Comparison of ENCODE assay signal across 19 cellular contexts in the genomic region with DNA sequence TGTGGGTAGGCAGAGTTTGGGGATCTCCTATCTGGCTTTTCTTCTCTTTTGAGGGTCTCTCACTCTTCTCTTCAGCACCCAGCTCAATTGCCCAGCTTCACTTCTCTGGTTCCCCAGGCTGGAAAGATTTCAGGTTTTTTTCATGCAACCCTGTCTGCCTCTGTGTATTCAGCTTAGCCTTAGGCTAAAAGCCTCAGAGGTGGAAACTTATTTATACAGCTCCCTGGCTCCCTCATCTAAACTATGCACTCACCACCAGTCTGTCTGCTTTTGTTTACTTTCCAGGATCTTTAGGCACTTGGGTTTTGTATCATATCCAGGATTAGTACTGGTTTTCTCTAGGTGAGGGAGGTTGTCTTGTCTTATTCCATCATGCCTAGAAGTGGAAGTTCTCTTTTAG.
"Had no signal": no experiment of that assay in that cellular context is flagged by ENCODE, and none has a peak within 500 bp of the region (broad histone marks: within the 10 kb centered on the region; RNA-seq: fewer than 3 reads in every experiment).

No MANE protein-coding gene starts in this region.

- H3K4me1 Mint-ChIP-seq: natural killer cell; neural crest cell; stimulated activated naive B cell treated with anti-CD40 and anti-IgM and Interleukin-4, amounts not matched to agents 10 μg/mL and 1 μg/mL and 100 μg/mL, for 72 hours; stimulated activated naive CD8-positive, alpha-beta T cell treated with anti-CD3 and anti-CD28 coated beads, Interleukin-15, amount 100 ng/mL, for 72 hours had no signal

- H3K27me3 Mint-ChIP-seq: dendritic cell treated with granulocyte-macrophage colony-stimulating factor and Interleukin-4, amounts not matched to agents 40 ng/mL and 50 ng/mL, for 4 days; effector memory CD8-positive, alpha-beta T cell; stimulated activated naive B cell treated with anti-CD40 and anti-IgM and Interleukin-4, amounts not matched to agents 10 μg/mL and 1 μg/mL and 100 μg/mL, for 72 hours; stimulated activated naive CD8-positive, alpha-beta T cell treated with anti-CD3 and anti-CD28 coated beads, Interleukin-15, amount 100 ng/mL, for 72 hours had no signal

- H3K27ac ChIP-seq: epithelial cell of prostate, esophagus muscularis mucosa, gastrocnemius medialis, heart right ventricle, testis, tibial nerve had no signal

- H3K36me3 ChIP-seq: esophagus muscularis mucosa, gastrocnemius medialis, heart right ventricle, tibial nerve had no signal

- H3K36me3 Mint-ChIP-seq: stimulated activated naive B cell treated with anti-CD40 and anti-IgM and Interleukin-4, amounts not matched to agents 10 μg/mL and 1 μg/mL and 100 μg/mL, for 72 hours had no signal

- DNase-seq: effector memory CD8-positive, alpha-beta T cell; gastrocnemius medialis; heart right ventricle; islet precursor cell; mammary epithelial cell; natural killer cell; posterior cingulate gyrus; stimulated activated CD4-positive, alpha-beta T cell treated with anti-CD3 and anti-CD28 coated beads, Interleukin-2, amount 100 ng/mL, for 24 hours; stimulated activated CD4-positive, alpha-beta T cell treated with anti-CD3 and anti-CD28 coated beads, Interleukin-4, amount 100 ng/mL, for 4 hours; stimulated activated naive B cell treated with anti-CD40 and anti-IgM and Interleukin-4, amounts not matched to agents 10 μg/mL and 1 μg/mL and 100 μg/mL, for 72 hours; stimulated activated naive CD8-positive, alpha-beta T cell treated with anti-CD3 and anti-CD28 coated beads, Interleukin-15, amount 100 ng/mL, for 72 hours; testis had no signal

- H3K4me3 ChIP-seq: esophagus muscularis mucosa, gastrocnemius medialis, heart right ventricle, testis, tibial nerve had no signal

- H3K27me3 ChIP-seq: esophagus muscularis mucosa, gastrocnemius medialis, heart right ventricle, testis, tibial nerve had no signal

- H3K4me3 Mint-ChIP-seq: dendritic cell treated with granulocyte-macrophage colony-stimulating factor and Interleukin-4, amounts not matched to agents 40 ng/mL and 50 ng/mL, for 4 days; effector memory CD8-positive, alpha-beta T cell; natural killer cell; neural crest cell; stimulated activated naive B cell treated with anti-CD40 and anti-IgM and Interleukin-4, amounts not matched to agents 10 μg/mL and 1 μg/mL and 100 μg/mL, for 72 hours; stimulated activated naive CD8-positive, alpha-beta T cell treated with anti-CD3 and anti-CD28 coated beads, Interleukin-15, amount 100 ng/mL, for 72 hours had no signal

- H3K27ac Mint-ChIP-seq: dendritic cell treated with granulocyte-macrophage colony-stimulating factor and Interleukin-4, amounts not matched to agents 40 ng/mL and 50 ng/mL, for 4 days; effector memory CD8-positive, alpha-beta T cell; natural killer cell; stimulated activated naive CD8-positive, alpha-beta T cell treated with anti-CD3 and anti-CD28 coated beads, Interleukin-15, amount 100 ng/mL, for 72 hours had no signal

- H3K9me3 ChIP-seq: gastrocnemius medialis, testis had no signal

- ATAC-seq: effector memory CD8-positive, alpha-beta T cell; gastrocnemius medialis; heart right ventricle; left lobe of liver; natural killer cell; sciatic nerve; stimulated activated naive B cell treated with anti-CD40 and anti-IgM and Interleukin-4, amounts not matched to agents 10 μg/mL and 1 μg/mL and 100 μg/mL, for 72 hours; stimulated activated naive CD8-positive, alpha-beta T cell treated with anti-CD3 and anti-CD28 coated beads, Interleukin-15, amount 100 ng/mL, for 72 hours had no signal

- H3K4me1 ChIP-seq: esophagus muscularis mucosa, gastrocnemius medialis, heart right ventricle, testis, tibial nerve had no signal
